30 cellular contexts compared by ENCODE assay signal in genomic region chr14:60512952-60513554, GRCh38. TPM values are rescaled to one million over a fixed set of nuclear protein-coding genes. Genes with fewer than 3 reads are reported as not detected.
"Had no signal": no experiment of that assay in that cellular context is flagged by ENCODE, and none has a peak within 500 bp of the region (broad histone marks: within the 10 kb centered on the region; RNA-seq: fewer than 3 reads in every experiment).

No MANE protein-coding gene starts in this region.

- H3K27ac Mint-ChIP-seq: activated B cell treated with CpG ODN at 0.5 μM for 24 hours; activated CD4-positive, alpha-beta T cell treated with anti-CD3 and anti-CD28 coated beads for 36 hours; activated naive CD8-positive, alpha-beta T cell treated with anti-CD3 and anti-CD28 coated beads for 36 hours; activated T-helper 2 cell treated with anti-CD3 and anti-CD28 coated beads, Interferon-gamma antibody, Interleukin-2, Interleukin-4, amounts not matched to agents 10 μg/mL and 5 μg/mL and 100 μg/mL, durations not matched to agents 14 hours and 24 hours and 36 hours; natural killer cell treated with Interleukin-12 subunit alpha and Interleukin-12 subunit beta and Interleukin-15 and Interleukin-18, amount 100 ng/mL, for 72 hours; stimulated activated effector memory CD8-positive, alpha-beta T cell treated with anti-CD3 and anti-CD28 coated beads, Interleukin-12 subunit alpha, Interleukin-12 subunit beta, amount 100 ng/mL, for 72 hours; stimulated activated naive CD8-positive, alpha-beta T cell treated with anti-CD3 and anti-CD28 coated beads, Interleukin-15, amount 100 ng/mL, for 72 hours had no signal

- DNase-seq: activated B cell treated with CpG ODN at 0.5 μM for 24 hours; activated CD4-positive, alpha-beta T cell treated with anti-CD3 and anti-CD28 coated beads for 36 hours; activated CD4-positive, alpha-beta T cell treated with anti-CD3 and anti-CD28 coated beads, Interleukin-2, amount 50 U/mL, for 4 hours; activated CD8-positive, alpha-beta memory T cell treated with anti-CD3 and anti-CD28 coated beads for 24 hours; activated CD8-positive, alpha-beta memory T cell treated with anti-CD3 and anti-CD28 coated beads, Interleukin-2, amount 50 U/mL, for 4 hours; activated naive CD4-positive, alpha-beta T cell treated with Interleukin-2 at 50 U/mL for 16 hours; activated naive CD8-positive, alpha-beta T cell treated with anti-CD3 and anti-CD28 coated beads for 36 hours; activated T-cell treated with anti-CD3 and anti-CD28 coated beads, Interleukin-2, amount 50 U/mL, for 4 hours; dorsolateral prefrontal cortex; heart right ventricle; left ventricle myocardium superior; mammary epithelial cell; midbrain; pancreas; right lobe of liver; stimulated activated CD4-positive, alpha-beta T cell treated with anti-CD3 and anti-CD28 coated beads, Interleukin-1b, Interleukin-23, amount 100 ng/mL, for 48 hours; stimulated activated naive CD8-positive, alpha-beta T cell treated with anti-CD3 and anti-CD28 coated beads, Interleukin-15, amount 100 ng/mL, for 72 hours; T1000; tibial artery had no signal

- H3K4me1 Mint-ChIP-seq: central memory CD8-positive, alpha-beta T cell had no signal

- H3K4me1 ChIP-seq: pancreas had no signal

- H3K36me3 ChIP-seq: heart right ventricle, pancreas, right lobe of liver, tibial artery had no signal

- H3K9me3 ChIP-seq: pancreas, right lobe of liver, tibial artery had no signal

- H3K27ac ChIP-seq: dorsolateral prefrontal cortex, epithelial cell of prostate, heart right ventricle, pancreas, right lobe of liver, skin epidermis, tibial artery had no signal

- ATAC-seq: activated CD4-positive, alpha-beta T cell treated with anti-CD3 and anti-CD28 coated beads for 36 hours; activated T-cell treated with anti-CD3 and anti-CD28 coated beads, Interleukin-2, amount 50 U/mL, for 4 hours; heart right ventricle; left ventricle myocardium superior; natural killer cell treated with Interleukin-12 subunit alpha and Interleukin-12 subunit beta and Interleukin-15 and Interleukin-18, amount 100 ng/mL, for 72 hours; pancreas; right lobe of liver; stimulated activated effector memory CD8-positive, alpha-beta T cell treated with anti-CD3 and anti-CD28 coated beads, Interleukin-12 subunit alpha, Interleukin-12 subunit beta, amount 100 ng/mL, for 72 hours; stimulated activated naive CD8-positive, alpha-beta T cell treated with anti-CD3 and anti-CD28 coated beads, Interleukin-15, amount 100 ng/mL, for 72 hours had no signal

- H3K36me3 Mint-ChIP-seq: stimulated activated effector memory CD8-positive, alpha-beta T cell treated with anti-CD3 and anti-CD28 coated beads, Interleukin-12 subunit alpha, Interleukin-12 subunit beta, amount 100 ng/mL, for 72 hours had no signal

- H3K9me3 Mint-ChIP-seq: activated B cell treated with CpG ODN at 0.5 μM for 24 hours; activated naive CD8-positive, alpha-beta T cell treated with anti-CD3 and anti-CD28 coated beads for 36 hours; activated T-cell treated with anti-CD3 and anti-CD28 coated beads, Interleukin-2, amount 50 U/mL, for 4 hours; activated T-helper 2 cell treated with anti-CD3 and anti-CD28 coated beads, Interferon-gamma antibody, Interleukin-2, Interleukin-4, amounts not matched to agents 10 μg/mL and 5 μg/mL and 100 μg/mL, durations not matched to agents 14 hours and 24 hours and 36 hours; central memory CD8-positive, alpha-beta T cell; stimulated activated naive CD8-positive, alpha-beta T cell treated with anti-CD3 and anti-CD28 coated beads, Interleukin-15, amount 100 ng/mL, for 72 hours had no signal

- H3K4me3 ChIP-seq: dorsolateral prefrontal cortex, heart right ventricle, pancreas, right lobe of liver, skin epidermis, tibial artery had no signal

- H3K4me3 Mint-ChIP-seq: activated B cell treated with CpG ODN at 0.5 μM for 24 hours; activated CD4-positive, alpha-beta T cell treated with anti-CD3 and anti-CD28 coated beads for 36 hours; activated naive CD8-positive, alpha-beta T cell treated with anti-CD3 and anti-CD28 coated beads for 36 hours; activated T-cell treated with anti-CD3 and anti-CD28 coated beads, Interleukin-2, amount 50 U/mL, for 4 hours; central memory CD8-positive, alpha-beta T cell; natural killer cell treated with Interleukin-12 subunit alpha and Interleukin-12 subunit beta and Interleukin-15 and Interleukin-18, amount 100 ng/mL, for 72 hours; stimulated activated effector memory CD8-positive, alpha-beta T cell treated with anti-CD3 and anti-CD28 coated beads, Interleukin-12 subunit alpha, Interleukin-12 subunit beta, amount 100 ng/mL, for 72 hours; stimulated activated naive CD8-positive, alpha-beta T cell treated with anti-CD3 and anti-CD28 coated beads, Interleukin-15, amount 100 ng/mL, for 72 hours had no signal

RNA-seq across cellular contexts. Expression of gene SIX6, which starts 4.1 kb away (rescaled TPM):
- total RNA-seq: activated B cell treated with CpG ODN at 0.5 μM for 24 hours; activated CD4-positive, alpha-beta T cell treated with anti-CD3 and anti-CD28 coated beads for 36 hours; activated naive CD8-positive, alpha-beta T cell treated with anti-CD3 and anti-CD28 coated beads for 36 hours; activated T-cell treated with anti-CD3 and anti-CD28 coated beads, Interleukin-2, amount 50 U/mL, for 4 hours; activated T-helper 2 cell treated with anti-CD3 and anti-CD28 coated beads, Interferon-gamma antibody, Interleukin-2, Interleukin-4, amounts not matched to agents 10 μg/mL and 5 μg/mL and 100 μg/mL, durations not matched to agents 14 hours and 24 hours and 36 hours; astrocyte; fibroblast of villous mesenchyme; heart right ventricle; left ventricle myocardium superior; mammary epithelial cell; natural killer cell treated with Interleukin-12 subunit alpha and Interleukin-12 subunit beta and Interleukin-15 and Interleukin-18, amount 100 ng/mL, for 72 hours; pancreas; pulmonary artery endothelial cell; right lobe of liver; T-helper 1 cell treated with Interleukin-12 subunit alpha and Interleukin-12 subunit beta and Interleukin-4 antibody, amounts not matched to agents 30 ng/mL and 1 ng/mL, for 36 hours; urinary bladder had no signal
- polyA plus RNA-seq: heart right ventricle, mammary epithelial cell, pancreas, urinary bladder had no signal

RNA-seq across cellular contexts. Expression of gene C14orf39, which starts 27.2 kb away (rescaled TPM):
- total RNA-seq: activated B cell treated with CpG ODN at 0.5 μM for 24 hours; activated CD4-positive, alpha-beta T cell treated with anti-CD3 and anti-CD28 coated beads for 36 hours; activated naive CD8-positive, alpha-beta T cell treated with anti-CD3 and anti-CD28 coated beads for 36 hours; activated T-cell treated with anti-CD3 and anti-CD28 coated beads, Interleukin-2, amount 50 U/mL, for 4 hours; activated T-helper 2 cell treated with anti-CD3 and anti-CD28 coated beads, Interferon-gamma antibody, Interleukin-2, Interleukin-4, amounts not matched to agents 10 μg/mL and 5 μg/mL and 100 μg/mL, durations not matched to agents 14 hours and 24 hours and 36 hours; heart right ventricle; left ventricle myocardium superior; mammary epithelial cell; natural killer cell treated with Interleukin-12 subunit alpha and Interleukin-12 subunit beta and Interleukin-15 and Interleukin-18, amount 100 ng/mL, for 72 hours; pancreas; right lobe of liver; T-helper 1 cell treated with Interleukin-12 subunit alpha and Interleukin-12 subunit beta and Interleukin-4 antibody, amounts not matched to agents 30 ng/mL and 1 ng/mL, for 36 hours had no signal
- polyA plus RNA-seq: heart right ventricle, mammary epithelial cell had no signal
